In genomic region chr5:91189480-91190332, GRCh38 we compare ENCODE assay signal across 9 cellular contexts.
DNase-seq lines count a peak whose midpoint lies in the region; ATAC-seq, FAIRE-seq and TF ChIP-seq lines count a peak whose summit lies in the region.
"Had no signal": no experiment of that assay in that cellular context is flagged by ENCODE, and none has a peak within 500 bp of the region (broad histone marks: within the 10 kb centered on the region; RNA-seq: fewer than 3 reads in every experiment).

No MANE protein-coding gene starts in this region.

- peaks cover 17% of the 10 kb centered on the region for H3K4me1 ChIP-seq in muscle layer of colon (ENCODE audit: insufficient read depth, low read length)

- no peaks in the 10 kb centered on the region for H3K4me1 Mint-ChIP-seq in activated naive CD4-positive, alpha-beta T cell treated with anti-CD3 and anti-CD28 coated beads for 36 hours (ENCODE audit: low read depth)

- peak overlapping the region; percentile 46 for H3K9ac ChIP-seq in muscle layer of colon (ENCODE audit: low read length)

- no peaks in the 10 kb centered on the region for H3K27me3 ChIP-seq in AG04450 (ENCODE audit: control insufficient read depth, insufficient read depth, low read length)
- no peaks in the 10 kb centered on the region for H3K27me3 ChIP-seq in bronchial epithelial cell (ENCODE audit: control insufficient read depth, insufficient read depth, low read length)
- no peaks in the 10 kb centered on the region for H3K27me3 ChIP-seq in muscle layer of colon (ENCODE audit: control insufficient read depth in 1 of 2, insufficient read depth in 2 of 2, low read length in 2 of 2)

- intact Hi-C loops in activated naive CD4-positive, alpha-beta T cell treated with anti-CD3 and anti-CD28 coated beads for 36 hours (cut with micrococcal nuclease): no loop called here

- DNase-seq in AG04450 (ENCODE audit: low read depth, low spot score) (no peak), bronchial epithelial cell (ENCODE audit: low read depth) (peak; percentile 29), GM19239 (ENCODE audit: insufficient read length, low spot score) (no peak), SIG-M5 treated with dmso at 0.1 percent for 504 hours (lab: John Stamatoyannopoulos, UW; ENCODE audit: unreplicated experiment) (no peak), HT-29 (ENCODE audit: low spot score) (no peak)
- no peak for DNase-seq in activated naive CD4-positive, alpha-beta T cell treated with anti-CD3 and anti-CD28 coated beads for 36 hours

- no peaks in the 10 kb centered on the region for H3K36me3 Mint-ChIP-seq in activated naive CD4-positive, alpha-beta T cell treated with anti-CD3 and anti-CD28 coated beads for 36 hours (ENCODE audit: low read depth)
- H3K36me3 Mint-ChIP-seq: CD4-positive, alpha-beta memory T cell had no signal

- CTCF ChIA-PET in AG04450 (lab: Charles Lee): no interaction called here
- CTCF ChIA-PET in activated naive CD4-positive, alpha-beta T cell treated with anti-CD3 and anti-CD28 coated beads for 36 hours (lab: Charles Lee): no interaction called here

- POLR2A ChIA-PET in AG04450 (lab: Yijun Ruan, JAX): interaction anchor here (0.6 kb wide), 1 partner anchor 30 kb away, joined by 3 read pairs; no protein-coding TSS in a partner anchor

- H3K36me3 ChIP-seq in bronchial epithelial cell (ENCODE audit: control insufficient read depth, insufficient read depth, low read length): no peaks in the 10 kb centered on the region
- no peaks in the 10 kb centered on the region for H3K36me3 ChIP-seq in muscle layer of colon (ENCODE audit: insufficient read depth, low read length)

- H3K4me3 Mint-ChIP-seq in activated naive CD4-positive, alpha-beta T cell treated with anti-CD3 and anti-CD28 coated beads for 36 hours: no peak overlapping the region

- H3K27ac Mint-ChIP-seq in activated naive CD4-positive, alpha-beta T cell treated with anti-CD3 and anti-CD28 coated beads for 36 hours: no peak overlapping the region

- no peak for FAIRE-seq in bronchial epithelial cell (lab: Jason Lieb, UNC)
- FAIRE-seq in GM19239 (lab: Jason Lieb, UNC): no peak

- H3K27ac ChIP-seq in AG04450 (ENCODE audit: low read depth, low read length) (peak overlapping the region; percentile 69), muscle layer of colon (ENCODE audit: low read depth, low read length) (peak overlapping the region; percentile 21)

- peaks cover 10% of the 10 kb centered on the region for H3K27me3 Mint-ChIP-seq in activated naive CD4-positive, alpha-beta T cell treated with anti-CD3 and anti-CD28 coated beads for 36 hours (ENCODE audit: low read depth)

- no peak for TF ChIP-seq CTCF in AG04450 (IDR thresholded peaks at IDR 0.05; ENCODE audit: low read depth, low read length)
- TF ChIP-seq CTCF in bronchial epithelial cell (IDR thresholded peaks at IDR 0.05; ENCODE audit: insufficient read depth, low read length, severe bottlenecking): no peak

- H3K9me3 ChIP-seq in AG04450 (ENCODE audit: control insufficient read depth, insufficient read depth, low read length) (no peaks in the 10 kb centered on the region), muscle layer of colon (ENCODE audit: low read length) (no peaks in the 10 kb centered on the region)

- H3K4me3 ChIP-seq in AG04450 (ENCODE audit: low read depth, low read length) (no peak overlapping the region), bronchial epithelial cell (ENCODE audit: low read depth, low read length) (no peak overlapping the region), muscle layer of colon (ENCODE audit: low read depth in 1 of 2, low read length in 2 of 2) (peak overlapping the region; percentile 4 to 52)

- ATAC-seq in HG02852 (IDR thresholded peaks at IDR 0.05; ENCODE audit: unreplicated experiment): peak; percentile 87

- H3K9me3 Mint-ChIP-seq in activated naive CD4-positive, alpha-beta T cell treated with anti-CD3 and anti-CD28 coated beads for 36 hours: no peaks in the 10 kb centered on the region

Comparison
In these comparisons a context has a peak if more than half of its experiments do, and no peak if none do; other contexts are left out.
1. H3K4me3 ChIP-seq: peak in muscle layer of colon (2 of 2); none in AG04450 (single experiment) and bronchial epithelial cell (single experiment).